ENCODE assay signal across 4 cellular contexts in genomic region chr6:156350337-156350736, GRCh38.
"Had no signal": no experiment of that assay in that cellular context is flagged by ENCODE, and none has a peak within 500 bp of the region (broad histone marks: within the 10 kb centered on the region; RNA-seq: fewer than 3 reads in every experiment).

No MANE protein-coding gene starts in this region.

- H3K4me3 Mint-ChIP-seq: IgD-negative memory B cell had no signal

- DNase-seq: IMR-90 had no signal

- H3K27ac Mint-ChIP-seq: IgD-negative memory B cell had no signal

- H3K4me3 ChIP-seq: K562 had no signal

- H3K27ac ChIP-seq: HL-60 had no signal
